Comparison of ENCODE assay signal across 2 cellular contexts in the genomic region with DNA sequence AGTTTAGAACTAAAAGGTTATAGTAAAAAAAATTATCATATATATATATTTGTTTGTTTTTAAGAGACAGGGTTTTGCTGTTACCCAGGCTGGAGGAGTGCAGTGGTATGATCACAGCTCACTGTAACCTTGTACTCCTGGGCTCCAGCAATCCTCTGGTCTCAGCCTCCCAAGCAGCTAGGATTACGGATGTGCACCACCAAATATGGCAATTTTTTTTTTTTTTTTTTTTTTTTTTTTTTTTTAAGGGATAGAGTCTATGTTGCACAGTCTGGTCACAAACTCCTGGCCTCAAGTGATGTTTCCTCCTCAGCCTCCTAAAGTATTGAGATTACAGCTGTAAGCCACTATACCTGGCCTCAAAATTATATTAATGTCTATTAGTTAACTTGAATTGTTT.
A peak's percentile ranks its signal among the peaks of the same experiment; 100 is the strongest.
TF ChIP-seq lines count a peak whose summit lies in the region.

No MANE protein-coding gene starts in this region.

TF ChIP-seq in GM23338, 12 proteins besides CTCF, POLR2A, EP300 and RAD21 (continues in another document):
- TF ChIP-seq, protein P1, sequence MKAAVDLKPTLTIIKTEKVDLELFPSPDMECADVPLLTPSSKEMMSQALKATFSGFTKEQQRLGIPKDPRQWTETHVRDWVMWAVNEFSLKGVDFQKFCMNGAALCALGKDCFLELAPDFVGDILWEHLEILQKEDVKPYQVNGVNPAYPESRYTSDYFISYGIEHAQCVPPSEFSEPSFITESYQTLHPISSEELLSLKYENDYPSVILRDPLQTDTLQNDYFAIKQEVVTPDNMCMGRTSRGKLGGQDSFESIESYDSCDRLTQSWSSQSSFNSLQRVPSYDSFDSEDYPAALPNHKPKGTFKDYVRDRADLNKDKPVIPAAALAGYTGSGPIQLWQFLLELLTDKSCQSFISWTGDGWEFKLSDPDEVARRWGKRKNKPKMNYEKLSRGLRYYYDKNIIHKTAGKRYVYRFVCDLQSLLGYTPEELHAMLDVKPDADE (IDR thresholded peaks at IDR 0.05): no peak
- TF ChIP-seq EZH2phosphoT487 (IDR thresholded peaks at IDR 0.05; ENCODE audit: unreplicated experiment) (no peak), REST (IDR thresholded peaks at IDR 0.05; ENCODE audit: unreplicated experiment) (no peak), STAT1 (IDR thresholded peaks at IDR 0.05; ENCODE audit: unreplicated experiment) (no peak), JUNB (IDR thresholded peaks at IDR 0.05; ENCODE audit: unreplicated experiment) (no peak), ZNF331 (CRISPR knock-in tag; IDR thresholded peaks at IDR 0.05; ENCODE audit: low read depth) (no peak), NANOG (IDR thresholded peaks at IDR 0.05; ENCODE audit: borderline replicate concordance) (no peak), ZNF462 (CRISPR knock-in tag; IDR thresholded peaks at IDR 0.05) (no peak), EZH2 (IDR thresholded peaks at IDR 0.05; ENCODE audit: low read depth, unreplicated experiment) (no peak), CREB1 (CRISPR knock-in tag; IDR thresholded peaks at IDR 0.05; ENCODE audit: low read depth) (no peak)

TF ChIP-seq in H1, 55 proteins besides CTCF, POLR2A, EP300 and RAD21:
- TF ChIP-seq SRF (IDR thresholded peaks at IDR 0.05; ENCODE audit: low read depth, low read length) (peak; percentile 74), MAX (IDR thresholded peaks at IDR 0.05) (no peak)
TF ChIP-seq in H1: peak in this region for 1.
